ENCODE assay signal across 8 cellular contexts in genomic region chrX:154372612-154373022, GRCh38. TPM values are rescaled to one million over a fixed set of nuclear protein-coding genes. Genes with fewer than 3 reads are reported as not detected.
DNase-seq lines count a peak whose midpoint lies in the region; ATAC-seq and TF ChIP-seq lines count a peak whose summit lies in the region.

No MANE protein-coding gene starts in this region.

- H3K36me3 ChIP-seq in BJ (ENCODE audit: control insufficient read depth, insufficient read depth, low read length): peaks cover 8% of the 10 kb centered on the region
- H3K36me3 ChIP-seq in GM23338 (ENCODE audit: insufficient read depth): no peaks in the 10 kb centered on the region
- peaks cover 0 to 6% of the 10 kb centered on the region in 2 donors for H3K36me3 ChIP-seq in muscle layer of duodenum (ENCODE audit: control insufficient read depth in 1 of 2, insufficient read depth in 2 of 2, low read length in 2 of 2)

- peak overlapping the region; percentile 60; the same call in 2 of the 3 replicates for H3K4me3 Mint-ChIP-seq in GM23338
- H3K4me3 Mint-ChIP-seq in activated naive CD8-positive, alpha-beta T cell treated with anti-CD3 and anti-CD28 coated beads for 36 hours: peak overlapping the region; percentile 81

- H3K4me1 ChIP-seq in GM23338 (ENCODE audit: insufficient read depth) (peaks cover 4% of the 10 kb centered on the region; the same call in 1 of the 2 replicates), muscle layer of duodenum (ENCODE audit: control insufficient read depth in 1 of 2, insufficient read depth in 2 of 2, low read length in 2 of 2) (peaks cover 0 to 17% of the 10 kb centered on the region in 2 donors)

- POLR2A ChIA-PET in BJ (lab: Charles Lee): no interaction called here

- CTCF ChIA-PET in BJ (lab: Yijun Ruan, JAX): interaction anchor here (0.9 to 2.3 kb wide), 8 partner anchors 11 to 169 kb away, joined by 3 to 17 read pairs (median 7); partner anchors contain the start of gene RPL10

- no peak overlapping the region for H2AFZ ChIP-seq in GM23338

- H3K27ac ChIP-seq in GM23338 (ENCODE audit: low read depth): no peak overlapping the region
- peak overlapping the region; percentile 39 for H3K27ac ChIP-seq in muscle layer of duodenum (ENCODE audit: low read length)

- DNase-seq in BJ (ENCODE audit: low read depth) (no peak), GM23338 (ENCODE audit: low spot score) (no peak), DMS79 (lab: John Stamatoyannopoulos, UW) (no peak), putamen (ENCODE audit: low spot score) (no peak), KG1 (lab: John Stamatoyannopoulos, UW) (no peak)
- peak; percentile 49 for DNase-seq in activated naive CD8-positive, alpha-beta T cell treated with anti-CD3 and anti-CD28 coated beads for 36 hours

- H3K4me2 ChIP-seq in GM23338: peak overlapping the region; percentile 75; the same call in 1 of the 2 replicates

- peaks cover 31% of the 10 kb centered on the region for H3K79me2 ChIP-seq in GM23338 (replicated peaks; ENCODE audit: insufficient read depth)

- H3K4me1 Mint-ChIP-seq in GM23338: peaks cover 6% of the 10 kb centered on the region; the same call in 1 of the 3 replicates
- H3K4me1 Mint-ChIP-seq in activated naive CD8-positive, alpha-beta T cell treated with anti-CD3 and anti-CD28 coated beads for 36 hours: peaks cover 17% of the 10 kb centered on the region

- peaks cover 22% of the 10 kb centered on the region for H3K36me3 Mint-ChIP-seq in GM23338 (ENCODE audit: low read depth)
- peaks cover 17% of the 10 kb centered on the region for H3K36me3 Mint-ChIP-seq in activated naive CD8-positive, alpha-beta T cell treated with anti-CD3 and anti-CD28 coated beads for 36 hours

- H3K27me3 ChIP-seq in BJ (ENCODE audit: control insufficient read depth, insufficient read depth, low read length) (no peaks in the 10 kb centered on the region), GM23338 (ENCODE audit: insufficient read depth) (no peaks in the 10 kb centered on the region), muscle layer of duodenum (ENCODE audit: low read depth, low read length) (no peaks in the 10 kb centered on the region)

- ATAC-seq in GM23338: no peak
- no peak for ATAC-seq in HG02642 (IDR thresholded peaks at IDR 0.05; ENCODE audit: poor library complexity, unreplicated experiment)

- H3K9me3 Mint-ChIP-seq in GM23338: peaks cover 5% of the 10 kb centered on the region; the same call in 2 of the 3 replicates
- no peaks in the 10 kb centered on the region for H3K9me3 Mint-ChIP-seq in activated naive CD8-positive, alpha-beta T cell treated with anti-CD3 and anti-CD28 coated beads for 36 hours

- H4K20me1 ChIP-seq in GM23338 (replicated peaks; ENCODE audit: insufficient read depth): no peaks in the 10 kb centered on the region; the same call in 1 of the 2 replicates

- H3K4me3 ChIP-seq in BJ (ENCODE audit: low read depth, low read length): peak overlapping the region; percentile 65
- no peak overlapping the region; the same call in 1 of the 2 replicates for H3K4me3 ChIP-seq in GM23338
- peak overlapping the region; percentile 62 to 84 for H3K4me3 ChIP-seq in muscle layer of duodenum (ENCODE audit: low read depth in 1 of 2, low read length in 2 of 2)

- no peak overlapping the region for H3K27ac Mint-ChIP-seq in GM23338
- H3K27ac Mint-ChIP-seq in activated naive CD8-positive, alpha-beta T cell treated with anti-CD3 and anti-CD28 coated beads for 36 hours: peak overlapping the region; percentile 72

- H3F3A ChIP-seq in GM23338 (replicated peaks; ENCODE audit: low read depth): 0 out of 2 replicates have a peak, but pooled peaks cover 3% of the 10 kb centered on the region

- no peaks in the 10 kb centered on the region for H3K9me3 ChIP-seq in muscle layer of duodenum (ENCODE audit: control insufficient read depth in 1 of 2, low read length in 2 of 2)

- TF ChIP-seq CTCF in BJ (IDR thresholded peaks at IDR 0.05; ENCODE audit: insufficient read depth, low read depth, low read length) (no peak), GM23338 (conservative IDR thresholded peaks at IDR 0.05; ENCODE audit: low read depth in 2 of 2) (no peak)

- peaks cover 13% of the 10 kb centered on the region for H3K27me3 Mint-ChIP-seq in GM23338 (ENCODE audit: insufficient read depth, low read depth, poor library complexity)
- H3K27me3 Mint-ChIP-seq in activated naive CD8-positive, alpha-beta T cell treated with anti-CD3 and anti-CD28 coated beads for 36 hours: no peaks in the 10 kb centered on the region

- no peaks in the 10 kb centered on the region for H3K9me2 ChIP-seq in GM23338 (ENCODE audit: insufficient read depth)

TF ChIP-seq in GM23338, 12 proteins besides CTCF, POLR2A, EP300 and RAD21 (continues in another document):
- TF ChIP-seq ZNF331 (CRISPR knock-in tag; IDR thresholded peaks at IDR 0.05; ENCODE audit: low read depth) (no peak), POLR2AphosphoS5 (IDR thresholded peaks at IDR 0.05; ENCODE audit: low read depth) (no peak), NANOG (IDR thresholded peaks at IDR 0.05; ENCODE audit: borderline replicate concordance) (no peak), EZH2phosphoT487 (IDR thresholded peaks at IDR 0.05; ENCODE audit: unreplicated experiment) (no peak), REST (IDR thresholded peaks at IDR 0.05; ENCODE audit: unreplicated experiment) (no peak), ETS1 (IDR thresholded peaks at IDR 0.05) (no peak), STAT1 (IDR thresholded peaks at IDR 0.05; ENCODE audit: unreplicated experiment) (no peak), CREB1 (CRISPR knock-in tag; IDR thresholded peaks at IDR 0.05; ENCODE audit: low read depth) (no peak), ZNF114 (CRISPR knock-in tag; IDR thresholded peaks at IDR 0.05) (no peak)

RNA-seq across cellular contexts. Expression of gene FLNA, which starts 1.8 kb away (rescaled TPM):
- polyA plus RNA-seq in BJ (2011; rRNA removed) (855 and 1,740 TPM in 2 replicates), GM23338 (2016; fragmentation: Nextera tagmentation; extraction: Ambion mirVana) (579 and 629 TPM in 2 replicates)
- polyA minus RNA-seq in BJ (2011; rRNA and poly(A)+ RNA removed): 3,675 and 4,472 TPM in 2 replicates
- 1,228 and 1,445 TPM in 2 replicates for total RNA-seq in GM23338 (2014; rRNA removed; shearing (Covaris generic))
- total RNA-seq in activated naive CD8-positive, alpha-beta T cell treated with anti-CD3 and anti-CD28 coated beads for 36 hours: 100 to 1,000 TPM; 694 to 696 TPM

RNA-seq across cellular contexts. Expression of gene EMD, which starts 6.5 kb away (rescaled TPM):
- polyA plus RNA-seq in BJ (2011; rRNA removed) (32.6 and 71.0 TPM in 2 replicates), GM23338 (2016; fragmentation: Nextera tagmentation; extraction: Ambion mirVana) (74.2 and 78.3 TPM in 2 replicates)
- polyA minus RNA-seq in BJ (2011; rRNA and poly(A)+ RNA removed): 28.6 and 36.2 TPM in 2 replicates
- total RNA-seq in GM23338 (2014; rRNA removed; shearing (Covaris generic)): 76.0 and 78.6 TPM in 2 replicates
- total RNA-seq in activated naive CD8-positive, alpha-beta T cell treated with anti-CD3 and anti-CD28 coated beads for 36 hours: 100 to 1,000 TPM; 110 to 112 TPM

RNA-seq across cellular contexts. Expression of gene RPL10, which starts 25.6 kb away (rescaled TPM):
- polyA plus RNA-seq in BJ (2011; rRNA removed) (5,693 and 7,037 TPM in 2 replicates), GM23338 (2016; fragmentation: Nextera tagmentation; extraction: Ambion mirVana) (1,696 and 1,721 TPM in 2 replicates)
- polyA minus RNA-seq in BJ (2011; rRNA and poly(A)+ RNA removed): 964 and 1,810 TPM in 2 replicates
- 3,338 and 4,929 TPM in 2 replicates for total RNA-seq in GM23338 (2014; rRNA removed; shearing (Covaris generic))
- 1,000 to 10,000 TPM; 2,967 to 3,168 TPM for total RNA-seq in activated naive CD8-positive, alpha-beta T cell treated with anti-CD3 and anti-CD28 coated beads for 36 hours

RNA-seq across cellular contexts. Expression of gene DNASE1L1, which starts 36.4 kb away (rescaled TPM):
- polyA plus RNA-seq in BJ (2011; rRNA removed) (50.3 and 63.5 TPM in 2 replicates), GM23338 (2016; fragmentation: Nextera tagmentation; extraction: Ambion mirVana) (3.3 and 4.1 TPM in 2 replicates)
- 32.3 and 43.5 TPM in 2 replicates for polyA minus RNA-seq in BJ (2011; rRNA and poly(A)+ RNA removed)
- total RNA-seq in GM23338 (2014; rRNA removed; shearing (Covaris generic)): 16.0 and 16.1 TPM in 2 replicates
- 10 to 100 TPM; 12.4 to 12.7 TPM for total RNA-seq in activated naive CD8-positive, alpha-beta T cell treated with anti-CD3 and anti-CD28 coated beads for 36 hours

RNA-seq across cellular contexts. Expression of gene TAFAZZIN, which starts 38.7 kb away (rescaled TPM):
- polyA plus RNA-seq in BJ (2011; rRNA removed): 13.1 and 24.8 TPM in 2 replicates
- polyA minus RNA-seq in BJ (2011; rRNA and poly(A)+ RNA removed): 10.1 and 14.6 TPM in 2 replicates
- 36.0 and 43.3 TPM in 2 replicates for total RNA-seq in GM23338 (2014; rRNA removed; shearing (Covaris generic))
- polyA plus RNA-seq in GM23338 (2016; fragmentation: Nextera tagmentation; extraction: Ambion mirVana): 24.1 and 26.1 TPM in 2 replicates
- 10 to 100 TPM; 35.1 to 35.8 TPM for total RNA-seq in activated naive CD8-positive, alpha-beta T cell treated with anti-CD3 and anti-CD28 coated beads for 36 hours
